In the genomic region with DNA sequence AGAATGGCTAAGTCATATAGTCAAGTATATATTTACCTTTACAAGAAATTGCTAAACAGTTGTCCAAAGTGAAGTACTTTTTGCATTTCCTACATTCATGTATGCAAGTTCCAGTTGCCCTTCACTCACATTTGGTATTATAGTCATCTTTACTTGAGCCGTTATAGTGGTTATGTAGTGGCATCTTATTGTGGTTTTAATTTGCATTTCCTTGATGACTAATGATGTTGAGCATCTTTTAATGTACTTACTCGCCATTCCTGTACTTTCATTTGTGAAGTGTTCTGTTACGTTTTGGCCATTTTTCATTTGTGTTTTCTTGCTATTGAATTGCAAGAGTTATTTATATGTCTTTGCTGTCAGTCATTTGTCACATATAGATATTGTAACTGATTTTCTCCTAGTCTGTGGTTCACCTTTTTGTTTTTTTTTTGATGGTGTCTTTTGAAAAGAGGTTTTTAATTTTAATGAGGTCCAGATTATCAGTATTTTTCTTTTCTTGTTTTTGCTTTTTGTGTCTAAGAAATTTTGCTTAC, we compare ENCODE assay signal across 13 cellular contexts. TPM values are rescaled to one million over a fixed set of nuclear protein-coding genes. Genes with fewer than 3 reads are reported as not detected.
A peak's percentile ranks its signal among the peaks of the same experiment; 100 is the strongest.
DNase-seq lines count a peak whose midpoint lies in the region; TF ChIP-seq lines count a peak whose summit lies in the region.
"Had no signal": no experiment of that assay in that cellular context is flagged by ENCODE, and none has a peak within 500 bp of the region (broad histone marks: within the 10 kb centered on the region; RNA-seq: fewer than 3 reads in every experiment).

No MANE protein-coding gene starts in this region.

- no peaks in the 10 kb centered on the region for H3K36me3 ChIP-seq in CD4-positive, alpha-beta memory T cell (ENCODE audit: insufficient read depth, low read length)
- H3K36me3 ChIP-seq: sigmoid colon had no signal

- H3K36me3 Mint-ChIP-seq in CD4-positive, alpha-beta memory T cell = peaks cover 20% of the 10 kb centered on the region in 2 donors
- H3K36me3 Mint-ChIP-seq in HFFc6 (ENCODE audit: low read depth) = peaks cover 23% of the 10 kb centered on the region
- peaks cover 14% of the 10 kb centered on the region for H3K36me3 Mint-ChIP-seq in T-helper 1 cell treated with Interleukin-12 subunit alpha and Interleukin-12 subunit beta and Interleukin-4 antibody, amounts not matched to agents 30 μg/mL and 1 μg/mL, for 36 hours (ENCODE audit: low read depth)

- peak overlapping the region in 7 of 8 donors; percentile 1 to 75 (median 38) for H3K4me3 Mint-ChIP-seq in CD4-positive, alpha-beta memory T cell
- peak overlapping the region; percentile 80 for H3K4me3 Mint-ChIP-seq in HFFc6
- H3K4me3 Mint-ChIP-seq in T-helper 1 cell treated with Interleukin-12 subunit alpha and Interleukin-12 subunit beta and Interleukin-4 antibody, amounts not matched to agents 30 μg/mL and 1 μg/mL, for 36 hours = peak overlapping the region; percentile 3

- H3K27me3 ChIP-seq in CD4-positive, alpha-beta memory T cell (ENCODE audit: insufficient read depth, low read length) = no peaks in the 10 kb centered on the region
- H3K27me3 ChIP-seq: sigmoid colon had no signal

- peak overlapping the region in 3 of 7 donors; percentile 5 to 20 (median 19) for H3K27ac Mint-ChIP-seq in CD4-positive, alpha-beta memory T cell
- H3K27ac Mint-ChIP-seq in HFFc6 = peak overlapping the region; percentile 76
- H3K27ac Mint-ChIP-seq in T-helper 1 cell treated with Interleukin-12 subunit alpha and Interleukin-12 subunit beta and Interleukin-4 antibody, amounts not matched to agents 30 μg/mL and 1 μg/mL, for 36 hours = no peak overlapping the region

- H3K27me3 Mint-ChIP-seq in CD4-positive, alpha-beta memory T cell = no peaks in the 10 kb centered on the region
- H3K27me3 Mint-ChIP-seq in HFFc6 (ENCODE audit: insufficient read depth) = no peaks in the 10 kb centered on the region
- H3K27me3 Mint-ChIP-seq in T-helper 1 cell treated with Interleukin-12 subunit alpha and Interleukin-12 subunit beta and Interleukin-4 antibody, amounts not matched to agents 30 μg/mL and 1 μg/mL, for 36 hours (ENCODE audit: low read depth) = no peaks in the 10 kb centered on the region

- intact Hi-C loops in CD4-positive, alpha-beta memory T cell (cut with micrococcal nuclease) = no loop called here

- no peak overlapping the region for H3K4me3 ChIP-seq in CD4-positive, alpha-beta memory T cell (ENCODE audit: low read length in 2 of 2)
- H3K4me3 ChIP-seq: sigmoid colon had no signal

- H3K27ac ChIP-seq in CD4-positive, alpha-beta memory T cell (ENCODE audit: low read depth, low read length) = no peak overlapping the region
- H3K27ac ChIP-seq: RWPE1, sigmoid colon had no signal

- H3K4me1 ChIP-seq in CD4-positive, alpha-beta memory T cell (ENCODE audit: insufficient read depth, low read length) = peaks cover 9% of the 10 kb centered on the region

- TF ChIP-seq CTCF in HFFc6 (IDR thresholded peaks at IDR 0.05) = no peak

- POLR2A ChIA-PET in CD4-positive, alpha-beta memory T cell (lab: Charles Lee; ENCODE audit: partially characterized antibody) = no interaction called here

- peak in 1 of 5 donors; percentile 9 for DNase-seq in CD4-positive, alpha-beta memory T cell
- DNase-seq in HFFc6 (peak; percentile 59), fibroblast of peridontal ligament (ENCODE audit: extremely low read depth) (peak; percentile 37), AG08395 (ENCODE audit: low spot score) (no peak), LoVo (ENCODE audit: low spot score) (no peak), NCI-H1417 (lab: John Stamatoyannopoulos, UW) (no peak), HT-29 (ENCODE audit: low spot score) (no peak)
- DNase-seq: activated CD4-positive, alpha-beta T cell treated with anti-CD3 and anti-CD28 coated beads, Interleukin-2, amount 50 U/mL, for 1 hour; NCI-H2029; sigmoid colon; stimulated activated CD8-positive, alpha-beta memory T cell treated with anti-CD3 and anti-CD28 coated beads, Interleukin-4, amount 100 ng/mL, for 48 hours had no signal

- H3K4me1 Mint-ChIP-seq in CD4-positive, alpha-beta memory T cell = peaks cover 11 to 20% (median 15%) of the 10 kb centered on the region in 4 donors
- H3K4me1 Mint-ChIP-seq in HFFc6 (ENCODE audit: low read depth) = peaks cover 33% of the 10 kb centered on the region
- peaks cover 12% of the 10 kb centered on the region for H3K4me1 Mint-ChIP-seq in T-helper 1 cell treated with Interleukin-12 subunit alpha and Interleukin-12 subunit beta and Interleukin-4 antibody, amounts not matched to agents 30 μg/mL and 1 μg/mL, for 36 hours (ENCODE audit: low read depth)

- no peaks in the 10 kb centered on the region for H3K9me3 ChIP-seq in CD4-positive, alpha-beta memory T cell (ENCODE audit: control insufficient read depth in 1 of 2, low read length in 2 of 2)

- CTCF ChIA-PET in CD4-positive, alpha-beta memory T cell (lab: Charles Lee; ENCODE audit: partially characterized antibody) = no interaction called here

- peaks cover 0 to 10% (median 4%) of the 10 kb centered on the region in 8 donors for H3K9me3 Mint-ChIP-seq in CD4-positive, alpha-beta memory T cell
- no peaks in the 10 kb centered on the region for H3K9me3 Mint-ChIP-seq in HFFc6
- peaks cover 8% of the 10 kb centered on the region for H3K9me3 Mint-ChIP-seq in T-helper 1 cell treated with Interleukin-12 subunit alpha and Interleukin-12 subunit beta and Interleukin-4 antibody, amounts not matched to agents 30 μg/mL and 1 μg/mL, for 36 hours

RNA-seq across cellular contexts. Expression of gene ARFIP1, which starts 27.6 kb away (rescaled TPM):
- total RNA-seq in CD4-positive, alpha-beta memory T cell = 10 to 100 TPM; 12.5 to 16.5 TPM
- 10 to 100 TPM; 12.8 to 15.3 TPM for polyA plus RNA-seq in CD4-positive, alpha-beta memory T cell
- 10 to 100 TPM; 34.8 to 44.3 (median 37.7) TPM for total RNA-seq in HFFc6 (2021; fragmentation: NEBNext Ultra II Directional; extraction: Animal tissue kit (Norgen Biotek cat#: 25700))
- total RNA-seq in HT-29 (2014; rRNA removed; shearing (Covaris generic)) = 27.0 and 29.6 TPM in 2 replicates

RNA-seq across cellular contexts. Expression of gene TIGD4, which starts 27.8 kb away (rescaled TPM):
- total RNA-seq in CD4-positive, alpha-beta memory T cell = under 1 TPM; 0.12 to 0.17 TPM
- polyA plus RNA-seq in CD4-positive, alpha-beta memory T cell = not detected
- total RNA-seq in HFFc6 (2021; fragmentation: NEBNext Ultra II Directional; extraction: Animal tissue kit (Norgen Biotek cat#: 25700)) = under 1 TPM in 2 of 6 experiments, not detected in 4; 0.07 to 0.08 TPM
- 0.23 and 0.34 TPM in 2 replicates for total RNA-seq in HT-29 (2014; rRNA removed; shearing (Covaris generic))

Comparison
In these comparisons a context has a peak if more than half of its experiments do, and no peak if none do; other contexts are left out.
1. DNase-seq: peak in HFFc6 (single experiment) and fibroblast of peridontal ligament (single experiment); none in AG08395 (single experiment), LoVo (single experiment), NCI-H1417 (0 of 3) and HT-29 (single experiment).
2. H3K4me3 Mint-ChIP-seq: peak in every context shown above with its lines; median percentile 80 in HFFc6; 38 in CD4-positive, alpha-beta memory T cell; 3 in T-helper 1 cell treated with Interleukin-12 subunit alpha and Interleukin-12 subunit beta and Interleukin-4 antibody, amounts not matched to agents 30 μg/mL and 1 μg/mL, for 36 hours.